ENCODE assay signal across 17 cellular contexts in the genomic region with DNA sequence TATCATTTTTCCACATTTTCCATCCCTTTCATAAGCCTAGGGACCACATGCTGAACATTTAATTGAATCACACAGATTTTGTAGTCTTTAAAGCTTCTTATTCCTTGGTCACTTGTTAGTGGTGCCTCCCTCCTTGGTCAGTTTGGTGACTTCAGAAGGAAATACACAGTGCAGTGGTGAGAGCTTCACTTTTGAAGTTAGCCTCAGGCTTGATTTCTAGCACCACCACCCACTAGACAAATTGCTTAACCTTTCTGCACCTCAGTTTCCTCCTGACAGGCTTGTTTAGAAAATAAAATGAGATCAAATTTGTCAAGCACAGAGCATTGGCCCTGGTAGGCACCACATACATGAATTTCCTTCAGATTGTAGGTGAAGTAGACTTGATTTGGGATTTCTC.
DNase-seq lines count a peak whose midpoint lies in the region; ATAC-seq and TF ChIP-seq lines count a peak whose summit lies in the region.
"Had no signal": no experiment of that assay in that cellular context is flagged by ENCODE, and none has a peak within 500 bp of the region (broad histone marks: within the 10 kb centered on the region; RNA-seq: fewer than 3 reads in every experiment).

No MANE protein-coding gene starts in this region.

- H3K4me1 Mint-ChIP-seq in MCF 10A (ENCODE audit: insufficient read depth, unreplicated experiment) (peaks cover 73% of the 10 kb centered on the region), mesothelial cell of epicardium (peaks cover 74% of the 10 kb centered on the region)

- H3K27ac Mint-ChIP-seq in MCF 10A (ENCODE audit: low read depth, unreplicated experiment) (peak overlapping the region; percentile 83), mesothelial cell of epicardium (peak overlapping the region; percentile 82)
- H3K27ac Mint-ChIP-seq: activated naive CD8-positive, alpha-beta T cell treated with anti-CD3 and anti-CD28 coated beads, Interleukin-2, amount 10 ng/mL, durations not matched to agents 7 days and 5 days; neural progenitor cell; WTC11 had no signal

- TF ChIP-seq CTCF in MCF 10A (IDR thresholded peaks at IDR 0.05; ENCODE audit: unreplicated experiment) (no peak), mesothelial cell of epicardium (IDR thresholded peaks at IDR 0.05; ENCODE audit: unreplicated experiment) (no peak)

- POLR2A ChIA-PET in MCF 10A (lab: Yijun Ruan, JAX) = interaction anchor here (1.2 to 7.8 kb wide), 12 partner anchors 15 to 196 kb away, joined by 4 to 70 read pairs (median 11); partner anchors contain the start of genes ARMC2 and FOXO3

- peak; percentile 29 for DNase-seq in M059J (ENCODE audit: low read depth)
- DNase-seq in MCF 10A (ENCODE audit: unreplicated experiment) = no peak
- no peak for DNase-seq in mesothelial cell of epicardium (ENCODE audit: low spot score in 2 of 2, unreplicated experiment in 2 of 2)
- DNase-seq in stimulated activated CD4-positive, alpha-beta T cell treated with anti-CD3 and anti-CD28 coated beads, Interleukin-2, amount 100 ng/mL, for 48 hours = no peak
- no peak for DNase-seq in CD1c-positive myeloid dendritic cell (ENCODE audit: extremely low spot score)
- no peak for DNase-seq in AG08395 (ENCODE audit: low spot score)
- DNase-seq: activated naive CD8-positive, alpha-beta T cell treated with anti-CD3 and anti-CD28 coated beads, Interleukin-2, amount 10 ng/mL, durations not matched to agents 7 days and 5 days; dermis blood vessel endothelial cell; foreskin melanocyte; islet precursor cell; NCI-H1694; stimulated activated CD4-positive, alpha-beta T cell treated with anti-CD3 and anti-CD28 coated beads, Interleukin-15, amount 100 ng/mL, for 24 hours had no signal

- H3K36me3 ChIP-seq in stomach smooth muscle (ENCODE audit: control insufficient read depth in 2 of 2, insufficient read depth in 2 of 2, low read length in 2 of 2) = no peaks in the 10 kb centered on the region
- H3K36me3 ChIP-seq: neural progenitor cell had no signal

- no peaks in the 10 kb centered on the region for H3K9me3 Mint-ChIP-seq in MCF 10A (ENCODE audit: unreplicated experiment)
- no peaks in the 10 kb centered on the region for H3K9me3 Mint-ChIP-seq in mesothelial cell of epicardium
- H3K9me3 Mint-ChIP-seq: activated naive CD8-positive, alpha-beta T cell treated with anti-CD3 and anti-CD28 coated beads, Interleukin-2, amount 10 ng/mL, durations not matched to agents 7 days and 5 days; neural progenitor cell; WTC11 had no signal

- no peaks in the 10 kb centered on the region for H3K9me3 ChIP-seq in stomach smooth muscle (ENCODE audit: control insufficient read depth in 2 of 2, low read length in 2 of 2)

- H3K4me1 ChIP-seq in stomach smooth muscle (ENCODE audit: control insufficient read depth, insufficient read depth, low read length) = peaks cover 60% of the 10 kb centered on the region

- peak overlapping the region; percentile 50 for H3K27ac ChIP-seq in stomach smooth muscle (ENCODE audit: low read length)
- H3K27ac ChIP-seq: C4-2B, neural progenitor cell had no signal

- peak overlapping the region; percentile 41 for H3K4me3 Mint-ChIP-seq in MCF 10A (ENCODE audit: unreplicated experiment)
- H3K4me3 Mint-ChIP-seq in mesothelial cell of epicardium = no peak overlapping the region
- H3K4me3 Mint-ChIP-seq: activated naive CD8-positive, alpha-beta T cell treated with anti-CD3 and anti-CD28 coated beads, Interleukin-2, amount 10 ng/mL, durations not matched to agents 7 days and 5 days; neural progenitor cell; WTC11 had no signal

- CTCF ChIA-PET in MCF 10A (lab: Yijun Ruan, JAX) = interaction anchor here (0.6 to 1.0 kb wide), 5 partner anchors 14 to 1901 kb away, joined by 3 to 4 read pairs (median 3); no protein-coding TSS in a partner anchor

- no peak for ATAC-seq in HG02852 (IDR thresholded peaks at IDR 0.05; ENCODE audit: unreplicated experiment)
- ATAC-seq: WTC11 had no signal

- no TSS peak for BruUV-seq in MCF 10A (replicated peaks; lab: Mats Ljungman, UMichigan)

- peaks cover 54% of the 10 kb centered on the region for H3K36me3 Mint-ChIP-seq in MCF 10A (ENCODE audit: insufficient read depth, unreplicated experiment)
- H3K36me3 Mint-ChIP-seq in mesothelial cell of epicardium = peaks cover 5% of the 10 kb centered on the region
- H3K36me3 Mint-ChIP-seq: neural progenitor cell, WTC11 had no signal

- peak overlapping the region in 1 of 2 donors; percentile 24 for H3K9ac ChIP-seq in stomach smooth muscle (ENCODE audit: low read length in 2 of 2)
- H3K9ac ChIP-seq: neural progenitor cell had no signal

- H3K27me3 Mint-ChIP-seq in MCF 10A (ENCODE audit: insufficient read depth, unreplicated experiment) = no peaks in the 10 kb centered on the region
- no peaks in the 10 kb centered on the region for H3K27me3 Mint-ChIP-seq in mesothelial cell of epicardium (ENCODE audit: low read depth)
- H3K27me3 Mint-ChIP-seq: activated naive CD8-positive, alpha-beta T cell treated with anti-CD3 and anti-CD28 coated beads, Interleukin-2, amount 10 ng/mL, durations not matched to agents 7 days and 5 days had no signal

- intact Hi-C loops in MCF 10A (cut with micrococcal nuclease) = loop anchor here (5.0 kb wide), 1 partner anchor 85 kb away; no protein-coding TSS in a partner anchor

- H3K27me3 ChIP-seq in stomach smooth muscle (ENCODE audit: control insufficient read depth in 1 of 2, insufficient read depth in 2 of 2, low read length in 2 of 2) = no peaks in the 10 kb centered on the region
- H3K27me3 ChIP-seq: neural progenitor cell had no signal

- H3K4me3 ChIP-seq in stomach smooth muscle (ENCODE audit: low read length in 2 of 2) = peak overlapping the region in 1 of 2 donors; percentile 23
- H3K4me3 ChIP-seq: neural progenitor cell had no signal
